Comparison of ENCODE assay signal across 1 cellular context in the genomic region with DNA sequence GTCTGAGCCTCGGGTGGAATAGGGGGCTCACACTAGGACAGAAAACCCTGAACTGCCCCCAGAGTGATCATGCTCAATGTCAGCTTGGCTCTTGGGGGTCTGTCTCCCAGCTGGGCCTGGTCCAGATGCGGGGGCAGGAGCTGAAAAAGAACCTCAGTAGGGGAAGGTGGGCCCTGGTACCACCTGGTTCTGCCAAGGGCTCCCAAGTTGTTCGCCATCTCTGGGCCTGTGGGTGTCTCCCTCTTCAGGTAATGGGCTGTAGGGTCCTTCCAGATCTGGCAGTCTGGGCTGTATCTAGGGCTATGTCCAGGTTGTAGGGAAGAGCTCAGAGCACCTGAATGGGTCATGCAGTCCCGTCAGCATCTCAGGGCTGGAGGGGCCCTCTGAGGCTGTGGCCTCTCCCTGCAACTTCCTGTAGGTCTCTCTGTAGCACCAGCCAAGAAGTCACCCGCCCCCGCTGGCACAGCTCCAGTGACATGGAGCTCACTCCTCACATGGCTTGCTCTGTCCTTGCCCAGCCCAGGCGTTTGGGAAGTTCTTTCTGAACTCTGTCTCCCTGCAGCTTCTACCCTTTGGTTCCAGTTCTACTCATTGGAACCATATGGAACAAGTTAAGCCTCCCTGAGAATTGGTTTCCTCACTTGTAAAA.
TF ChIP-seq lines count a peak whose summit lies in the region.

No MANE protein-coding gene starts in this region.

TF ChIP-seq in HepG2, 621 proteins besides CTCF, POLR2A, EP300 and RAD21:
- TF ChIP-seq ZNF605 (CRISPR knock-in tag; IDR thresholded peaks at IDR 0.05) (no peak), ZNF687 (CRISPR knock-in tag; IDR thresholded peaks at IDR 0.05) (peak; percentile 48), THAP7 (CRISPR knock-in tag; IDR thresholded peaks at IDR 0.05) (no peak), ZNF772 (CRISPR knock-in tag; IDR thresholded peaks at IDR 0.05) (peak; percentile 29; the same call in 1 of the 2 replicates), HNRNPK (IDR thresholded peaks at IDR 0.05; ENCODE audit: low read depth, low read length, poor library complexity, severe bottlenecking) (no peak), ZNF484 (CRISPR knock-in tag; IDR thresholded peaks at IDR 0.05; ENCODE audit: borderline replicate concordance, low read depth) (no peak), JARID2 (CRISPR knock-in tag; IDR thresholded peaks at IDR 0.05; ENCODE audit: insufficient replicate concordance) (no peak), ZNF891 (CRISPR knock-in tag; IDR thresholded peaks at IDR 0.05) (0 out of 2 replicates have a peak, but pooled peaks have one; percentile 45), BATF2 (CRISPR knock-in tag; IDR thresholded peaks at IDR 0.05) (no peak), MTA1 (CRISPR knock-in tag; IDR thresholded peaks at IDR 0.05; ENCODE audit: borderline replicate concordance) (0 out of 2 replicates have a peak, but pooled peaks have one; percentile 0), XRCC5 (optimal IDR thresholded peaks at IDR 0.05; ENCODE audit: low read length) (peak; percentile 23), PHB2 (IDR thresholded peaks at IDR 0.05; ENCODE audit: partially characterized antibody) (no peak), GFI1 (CRISPR knock-in tag; IDR thresholded peaks at IDR 0.05; ENCODE audit: borderline replicate concordance) (no peak), MLLT10 (CRISPR knock-in tag; IDR thresholded peaks at IDR 0.05) (no peak), ZNF562 (CRISPR knock-in tag; IDR thresholded peaks at IDR 0.05; ENCODE audit: borderline replicate concordance) (no peak), STAT5B (CRISPR knock-in tag; IDR thresholded peaks at IDR 0.05) (no peak), ZSCAN9 (CRISPR knock-in tag; IDR thresholded peaks at IDR 0.05; ENCODE audit: borderline replicate concordance) (no peak), HNRNPUL1 (IDR thresholded peaks at IDR 0.05; ENCODE audit: low read depth, low read length) (no peak)
- TF ChIP-seq, protein P1, sequence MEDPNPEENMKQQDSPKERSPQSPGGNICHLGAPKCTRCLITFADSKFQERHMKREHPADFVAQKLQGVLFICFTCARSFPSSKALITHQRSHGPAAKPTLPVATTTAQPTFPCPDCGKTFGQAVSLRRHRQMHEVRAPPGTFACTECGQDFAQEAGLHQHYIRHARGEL (CRISPR knock-in tag; IDR thresholded peaks at IDR 0.05) = no peak
- TF ChIP-seq, protein P2, sequence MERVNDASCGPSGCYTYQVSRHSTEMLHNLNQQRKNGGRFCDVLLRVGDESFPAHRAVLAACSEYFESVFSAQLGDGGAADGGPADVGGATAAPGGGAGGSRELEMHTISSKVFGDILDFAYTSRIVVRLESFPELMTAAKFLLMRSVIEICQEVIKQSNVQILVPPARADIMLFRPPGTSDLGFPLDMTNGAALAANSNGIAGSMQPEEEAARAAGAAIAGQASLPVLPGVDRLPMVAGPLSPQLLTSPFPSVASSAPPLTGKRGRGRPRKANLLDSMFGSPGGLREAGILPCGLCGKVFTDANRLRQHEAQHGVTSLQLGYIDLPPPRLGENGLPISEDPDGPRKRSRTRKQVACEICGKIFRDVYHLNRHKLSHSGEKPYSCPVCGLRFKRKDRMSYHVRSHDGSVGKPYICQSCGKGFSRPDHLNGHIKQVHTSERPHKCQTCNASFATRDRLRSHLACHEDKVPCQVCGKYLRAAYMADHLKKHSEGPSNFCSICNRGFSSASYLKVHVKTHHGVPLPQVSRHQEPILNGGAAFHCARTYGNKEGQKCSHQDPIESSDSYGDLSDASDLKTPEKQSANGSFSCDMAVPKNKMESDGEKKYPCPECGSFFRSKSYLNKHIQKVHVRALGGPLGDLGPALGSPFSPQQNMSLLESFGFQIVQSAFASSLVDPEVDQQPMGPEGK (CRISPR knock-in tag; IDR thresholded peaks at IDR 0.05) = peak; percentile 30; the same call in 1 of the 2 replicates
- TF ChIP-seq, protein P3, sequence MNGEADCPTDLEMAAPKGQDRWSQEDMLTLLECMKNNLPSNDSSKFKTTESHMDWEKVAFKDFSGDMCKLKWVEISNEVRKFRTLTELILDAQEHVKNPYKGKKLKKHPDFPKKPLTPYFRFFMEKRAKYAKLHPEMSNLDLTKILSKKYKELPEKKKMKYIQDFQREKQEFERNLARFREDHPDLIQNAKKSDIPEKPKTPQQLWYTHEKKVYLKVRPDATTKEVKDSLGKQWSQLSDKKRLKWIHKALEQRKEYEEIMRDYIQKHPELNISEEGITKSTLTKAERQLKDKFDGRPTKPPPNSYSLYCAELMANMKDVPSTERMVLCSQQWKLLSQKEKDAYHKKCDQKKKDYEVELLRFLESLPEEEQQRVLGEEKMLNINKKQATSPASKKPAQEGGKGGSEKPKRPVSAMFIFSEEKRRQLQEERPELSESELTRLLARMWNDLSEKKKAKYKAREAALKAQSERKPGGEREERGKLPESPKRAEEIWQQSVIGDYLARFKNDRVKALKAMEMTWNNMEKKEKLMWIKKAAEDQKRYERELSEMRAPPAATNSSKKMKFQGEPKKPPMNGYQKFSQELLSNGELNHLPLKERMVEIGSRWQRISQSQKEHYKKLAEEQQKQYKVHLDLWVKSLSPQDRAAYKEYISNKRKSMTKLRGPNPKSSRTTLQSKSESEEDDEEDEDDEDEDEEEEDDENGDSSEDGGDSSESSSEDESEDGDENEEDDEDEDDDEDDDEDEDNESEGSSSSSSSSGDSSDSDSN (CRISPR knock-in tag; IDR thresholded peaks at IDR 0.05) = no peak
